ENCODE assay signal across 28 cellular contexts in genomic region chr5:77010281-77010680, GRCh38. TPM values are rescaled to one million over a fixed set of nuclear protein-coding genes. Genes with fewer than 3 reads are reported as not detected.
"Had no signal": no experiment of that assay in that cellular context is flagged by ENCODE, and none has a peak within 500 bp of the region (broad histone marks: within the 10 kb centered on the region; RNA-seq: fewer than 3 reads in every experiment).

No MANE protein-coding gene starts in this region.

- H3K4me3 ChIP-seq: breast epithelium, cardiac muscle cell, colonic mucosa, esophagus squamous epithelium, heart left ventricle had no signal

- H3K9me3 ChIP-seq: breast epithelium, colonic mucosa, esophagus squamous epithelium, heart left ventricle had no signal

- H3K27me3 ChIP-seq: cardiac muscle cell, colonic mucosa, heart left ventricle had no signal

- H3K27ac ChIP-seq: breast epithelium, cardiac muscle cell, colonic mucosa, epithelial cell of prostate, esophagus squamous epithelium, heart left ventricle, WERI-Rb-1 had no signal

- H3K36me3 ChIP-seq: breast epithelium, cardiac muscle cell, colonic mucosa, esophagus squamous epithelium, heart left ventricle, WERI-Rb-1 had no signal

- DNase-seq: activated B cell treated with CpG ODN at 0.5 μM for 24 hours; activated CD4-positive, alpha-beta T cell treated with anti-CD3 and anti-CD28 coated beads for 48 hours; activated CD4-positive, alpha-beta T cell treated with anti-CD3 and anti-CD28 coated beads, Interleukin-2, amount 50 U/mL, for 1 hour; activated CD4-positive, alpha-beta T cell treated with anti-CD3 and anti-CD28 coated beads, Interleukin-2, amount 50 U/mL, for 48 hours; activated CD8-positive, alpha-beta memory T cell treated with anti-CD3 and anti-CD28 coated beads for 24 hours; activated CD8-positive, alpha-beta T cell treated with anti-CD3 and anti-CD28 coated beads for 36 hours; activated effector memory CD4-positive, alpha-beta T cell treated with Interleukin-2 at 50 U/mL for 16 hours; activated gamma-delta T cell treated with Interleukin-2 at 50 U/mL for 16 hours; activated naive CD4-positive, alpha-beta T cell treated with anti-CD3 and anti-CD28 coated beads, Interleukin-2, amount 50 U/mL, for 16 hours; activated naive CD4-positive, alpha-beta T cell treated with Interleukin-2 at 50 U/mL for 16 hours; activated T-cell treated with anti-CD3 and anti-CD28 coated beads, Interleukin-2, amount 50 U/mL, for 4 hours; amniotic stem cell; anterior cingulate cortex; central memory CD4-positive, alpha-beta T cell; cerebellar nuclear complex; colonic mucosa; effector CD8-positive, alpha-beta T cell; esophagus squamous epithelium; glutamatergic neuron; heart left ventricle; T-helper 9 cell; WERI-Rb-1 had no signal

- H3K4me1 ChIP-seq: breast epithelium, colonic mucosa, esophagus squamous epithelium, heart left ventricle had no signal

RNA-seq across cellular contexts. Expression of gene CRHBP, which starts 57.4 kb away (rescaled TPM):
- total RNA-seq: activated B cell treated with CpG ODN at 0.5 μM for 24 hours; activated CD8-positive, alpha-beta T cell treated with anti-CD3 and anti-CD28 coated beads for 36 hours; activated T-cell treated with anti-CD3 and anti-CD28 coated beads, Interleukin-2, amount 50 U/mL, for 4 hours; dermis microvascular lymphatic vessel endothelial cell; fibroblast of villous mesenchyme; T-helper 2 cell treated with Interferon-gamma antibody and Interleukin-4, amounts not matched to agents 100 ng/mL and 5 ng/mL, for 36 hours had no signal
